Comparison of ENCODE assay signal across 23 cellular contexts in genomic region chr12:131862600-131862993, GRCh38. TPM values are rescaled to one million over a fixed set of nuclear protein-coding genes. Genes with fewer than 3 reads are reported as not detected.
A peak's percentile ranks its signal among the peaks of the same experiment; 100 is the strongest.
DNase-seq lines count a peak whose midpoint lies in the region; ATAC-seq and TF ChIP-seq lines count a peak whose summit lies in the region.
"Had no signal": no experiment of that assay in that cellular context is flagged by ENCODE, and none has a peak within 500 bp of the region (broad histone marks: within the 10 kb centered on the region; RNA-seq: fewer than 3 reads in every experiment).

No MANE protein-coding gene starts in this region.

- no peaks in the 10 kb centered on the region for H3K9me3 Mint-ChIP-seq in endodermal cell
- H3K9me3 Mint-ChIP-seq in neural progenitor cell = no peaks in the 10 kb centered on the region
- H3K9me3 Mint-ChIP-seq in activated T-cell treated with anti-CD3 and anti-CD28 coated beads, Interleukin-2, amount 50 U/mL, for 72 hours = no peaks in the 10 kb centered on the region
- H3K9me3 Mint-ChIP-seq: activated naive CD4-positive, alpha-beta T cell treated with anti-CD3 and anti-CD28 coated beads for 36 hours; activated T-cell treated with anti-CD3 and anti-CD28 coated beads, Interleukin-2, amount 50 U/mL, for 24 hours; T-cell had no signal

- H3K27me3 Mint-ChIP-seq in endodermal cell (ENCODE audit: insufficient read depth) (peaks cover 2% of the 10 kb centered on the region), neural progenitor cell (ENCODE audit: insufficient read depth, low read depth) (peaks cover 19% of the 10 kb centered on the region)
- H3K27me3 Mint-ChIP-seq in activated T-cell treated with anti-CD3 and anti-CD28 coated beads, Interleukin-2, amount 50 U/mL, for 72 hours (ENCODE audit: low read depth) = no peaks in the 10 kb centered on the region
- H3K27me3 Mint-ChIP-seq: activated CD4-positive, alpha-beta T cell treated with anti-CD3 and anti-CD28 coated beads for 36 hours; activated T-cell treated with anti-CD3 and anti-CD28 coated beads, Interleukin-2, amount 50 U/mL, for 24 hours had no signal

- H3K4me3 Mint-ChIP-seq in endodermal cell (no peak overlapping the region), neural progenitor cell (peak overlapping the region; percentile 60)
- H3K4me3 Mint-ChIP-seq in activated T-cell treated with anti-CD3 and anti-CD28 coated beads, Interleukin-2, amount 50 U/mL, for 72 hours = no peak overlapping the region
- H3K4me3 Mint-ChIP-seq: activated CD4-positive, alpha-beta T cell treated with anti-CD3 and anti-CD28 coated beads for 36 hours; activated naive CD4-positive, alpha-beta T cell treated with anti-CD3 and anti-CD28 coated beads for 36 hours; activated T-cell treated with anti-CD3 and anti-CD28 coated beads, Interleukin-2, amount 50 U/mL, for 24 hours; T-cell had no signal

- H3K27ac Mint-ChIP-seq in endodermal cell (no peak overlapping the region), neural progenitor cell (peak overlapping the region; percentile 87)
- H3K27ac Mint-ChIP-seq in activated T-cell treated with anti-CD3 and anti-CD28 coated beads, Interleukin-2, amount 50 U/mL, for 72 hours = no peak overlapping the region
- H3K27ac Mint-ChIP-seq: activated CD4-positive, alpha-beta T cell treated with anti-CD3 and anti-CD28 coated beads for 36 hours; activated naive CD4-positive, alpha-beta T cell treated with anti-CD3 and anti-CD28 coated beads for 36 hours; activated T-cell treated with anti-CD3 and anti-CD28 coated beads, Interleukin-2, amount 50 U/mL, for 24 hours; T-cell had no signal

- H3K4me1 Mint-ChIP-seq in endodermal cell (peaks cover 12% of the 10 kb centered on the region), neural progenitor cell (peaks cover 49% of the 10 kb centered on the region)
- H3K4me1 Mint-ChIP-seq in activated T-cell treated with anti-CD3 and anti-CD28 coated beads, Interleukin-2, amount 50 U/mL, for 72 hours (ENCODE audit: low read depth) = peaks cover 17% of the 10 kb centered on the region

- H3K9me3 ChIP-seq in BLaER1 treated with 17β-estradiol and CSF1 and Interleukin-3, amounts not matched to agents 10 nM and 100 nM (replicated peaks in 1 of 11) = no peaks in the 10 kb centered on the region
- H3K9me3 ChIP-seq in endodermal cell (ENCODE audit: control insufficient read depth, low read length) (no peaks in the 10 kb centered on the region), neural progenitor cell (ENCODE audit: low read depth) (no peaks in the 10 kb centered on the region)
- H3K9me3 ChIP-seq: heart left ventricle, lower lobe of right lung, right atrium auricular region had no signal

- ATAC-seq in activated T-cell treated with anti-CD3 and anti-CD28 coated beads, Interleukin-2, amount 50 U/mL, for 72 hours (replicated peaks in 1 of 2) = no peak
- no peak for ATAC-seq in HG02623 (IDR thresholded peaks at IDR 0.05; ENCODE audit: unreplicated experiment)
- ATAC-seq: activated CD4-positive, alpha-beta T cell treated with anti-CD3 and anti-CD28 coated beads for 36 hours; heart left ventricle; lower lobe of right lung; Right ventricle myocardium inferior; T-cell had no signal

- peak overlapping the region in 1 of 11 experiments; percentile 18; a peak in 1 of 22 replicates for H3K9ac ChIP-seq in BLaER1 treated with 17β-estradiol and CSF1 and Interleukin-3, amounts not matched to agents 10 nM and 100 nM
- H3K9ac ChIP-seq in endodermal cell (ENCODE audit: extremely low read depth, low read length, poor library complexity, severe bottlenecking) (no peak overlapping the region), neural progenitor cell (no peak overlapping the region)

- H3F3A ChIP-seq in neural progenitor cell (ENCODE audit: low read depth) = peaks cover 36% of the 10 kb centered on the region

- TF ChIP-seq CTCF in HL-60 (IDR thresholded peaks at IDR 0.05; ENCODE audit: insufficient read depth, low read length) = no peak
- no peak for TF ChIP-seq CTCF in endodermal cell (conservative IDR thresholded peaks at IDR 0.05)
- TF ChIP-seq CTCF in neural progenitor cell (IDR thresholded peaks at IDR 0.05) = no peak

- no peak overlapping the region for H3K4me3 ChIP-seq in BLaER1 treated with 17β-estradiol and CSF1 and Interleukin-3, amounts not matched to agents 10 nM and 100 nM
- no peak overlapping the region for H3K4me3 ChIP-seq in HL-60 (replicated peaks; ENCODE audit: insufficient read depth, low read length)
- H3K4me3 ChIP-seq in endodermal cell (ENCODE audit: low read length) = no peak overlapping the region
- H3K4me3 ChIP-seq in neural progenitor cell = no peak overlapping the region
- H3K4me3 ChIP-seq: heart left ventricle, lower lobe of right lung, right atrium auricular region had no signal

- 73 to 80% methylated on average over 8 to 14 of the region's 14 CpGs for WGBS in endodermal cell (ENCODE audit: insufficient coverage in 1 of 2, insufficient read length in 1 of 2), 2 experiments

- DNase-seq in HL-60 (ENCODE audit: low read depth in 1 of 2, low spot score in 1 of 2) = no peak
- DNase-seq in endodermal cell = no peak
- no peak for DNase-seq in neural progenitor cell (ENCODE audit: low spot score)
- DNase-seq in activated T-cell treated with anti-CD3 and anti-CD28 coated beads, Interleukin-2, amount 50 U/mL, for 72 hours = no peak
- no peak for DNase-seq in NCI-H82 treated with DMSO at 0.1 percent for 48 hours (lab: John Stamatoyannopoulos, UW; ENCODE audit: unreplicated experiment)
- no peak for DNase-seq in kidney tubule cell (ENCODE audit: low spot score)
- DNase-seq: ACHN; activated CD4-positive, alpha-beta T cell treated with anti-CD3 and anti-CD28 coated beads for 36 hours; activated CD8-positive, alpha-beta memory T cell treated with anti-CD3 and anti-CD28 coated beads for 24 hours; activated naive CD4-positive, alpha-beta T cell treated with anti-CD3 and anti-CD28 coated beads for 36 hours; activated T-cell treated with anti-CD3 and anti-CD28 coated beads, Interleukin-2, amount 50 U/mL, for 24 hours; C1 segment of cervical spinal cord; heart left ventricle; lower lobe of right lung; NCI-H187; stimulated activated CD4-positive, alpha-beta T cell treated with anti-CD3 and anti-CD28 coated beads, Interleukin-15, amount 100 ng/mL, for 24 hours; stimulated activated CD8-positive, alpha-beta memory T cell treated with anti-CD3 and anti-CD28 coated beads, Interleukin-4, amount 100 ng/mL, for 48 hours; T-cell had no signal

- H3K79me2 ChIP-seq in neural progenitor cell (ENCODE audit: low read depth) = no peaks in the 10 kb centered on the region

- H3K27me3 ChIP-seq in BLaER1 treated with 17β-estradiol and CSF1 and Interleukin-3, amounts not matched to agents 10 nM and 100 nM = no peaks in the 10 kb centered on the region
- H3K27me3 ChIP-seq in HL-60 (ENCODE audit: insufficient read depth, poor library complexity, severe bottlenecking) (no peaks in the 10 kb centered on the region), endodermal cell (ENCODE audit: control insufficient read depth, insufficient read depth, low read length, poor library complexity, severe bottlenecking) (no peaks in the 10 kb centered on the region), neural progenitor cell (peaks cover 18% of the 10 kb centered on the region)
- H3K27me3 ChIP-seq: right atrium auricular region had no signal

- H4K20me1 ChIP-seq in BLaER1 treated with 17β-estradiol and CSF1 and Interleukin-3, amounts not matched to agents 10 nM and 100 nM = no peaks in the 10 kb centered on the region
- no peaks in the 10 kb centered on the region for H4K20me1 ChIP-seq in neural progenitor cell (ENCODE audit: low read depth)

- H3K36me3 Mint-ChIP-seq in endodermal cell (ENCODE audit: low read depth) (no peaks in the 10 kb centered on the region), neural progenitor cell (peaks cover 1% of the 10 kb centered on the region)
- H3K36me3 Mint-ChIP-seq in activated T-cell treated with anti-CD3 and anti-CD28 coated beads, Interleukin-2, amount 50 U/mL, for 72 hours (ENCODE audit: insufficient read depth in 2 of 2) = no peaks in the 10 kb centered on the region
- H3K36me3 Mint-ChIP-seq: T-cell had no signal

- H3K4me2 ChIP-seq in BLaER1 treated with 17β-estradiol and CSF1 and Interleukin-3, amounts not matched to agents 10 nM and 100 nM = peak overlapping the region in 8 of 11 experiments; percentile 18 to 79 (median 44); a peak in 14 of 22 replicates
- peak overlapping the region; percentile 62 for H3K4me2 ChIP-seq in neural progenitor cell

- H3K36me3 ChIP-seq in BLaER1 treated with 17β-estradiol and CSF1 and Interleukin-3, amounts not matched to agents 10 nM and 100 nM = no peaks in the 10 kb centered on the region
- H3K36me3 ChIP-seq in endodermal cell (ENCODE audit: control insufficient read depth, insufficient read depth, low read length) (no peaks in the 10 kb centered on the region), neural progenitor cell (no peaks in the 10 kb centered on the region)
- H3K36me3 ChIP-seq: heart left ventricle, lower lobe of right lung, right atrium auricular region had no signal

- peaks cover 9 to 46% (median 36%) of the 10 kb centered on the region in 10 experiments for H3K4me1 ChIP-seq in BLaER1 treated with 17β-estradiol and CSF1 and Interleukin-3, amounts not matched to agents 10 nM and 100 nM
- H3K4me1 ChIP-seq in endodermal cell (ENCODE audit: control insufficient read depth, insufficient read depth, low read length) (no peaks in the 10 kb centered on the region), neural progenitor cell (peaks cover 26% of the 10 kb centered on the region)
- H3K4me1 ChIP-seq: lower lobe of right lung, right atrium auricular region had no signal

- peak overlapping the region in 2 of 11 experiments; percentile 13 to 22; a peak in 5 of 22 replicates for H3K27ac ChIP-seq in BLaER1 treated with 17β-estradiol and CSF1 and Interleukin-3, amounts not matched to agents 10 nM and 100 nM
- H3K27ac ChIP-seq in HL-60 (replicated peaks) (peak overlapping the region; percentile 81), endodermal cell (ENCODE audit: low read depth, low read length) (peak overlapping the region; percentile 63), neural progenitor cell (no peak overlapping the region)
- H3K27ac ChIP-seq: epithelial cell of prostate, heart left ventricle, lower lobe of right lung, right atrium auricular region had no signal

- no peak overlapping the region for H2AFZ ChIP-seq in neural progenitor cell (replicated peaks)

RNA-seq across cellular contexts. Expression of gene ULK1, which starts 31.8 kb away (rescaled TPM):
- 100 to 1,000 TPM in 1 of 2 donors, 10 to 100 TPM in 1; 68.0 to 104 TPM for total RNA-seq in endodermal cell
- 50.3 TPM for polyA plus RNA-seq in endodermal cell (2013, experiment 1 of 2)
- polyA plus RNA-seq in endodermal cell (2013, experiment 2 of 2) = 43.7 TPM
- 4.9 and 16.0 TPM in 2 replicates for total RNA-seq in neural progenitor cell (ENCODE audit: low replicate concordance)
- 10 to 100 TPM; 29.8 to 31.2 TPM for total RNA-seq in activated T-cell treated with anti-CD3 and anti-CD28 coated beads, Interleukin-2, amount 50 U/mL, for 72 hours

RNA-seq across cellular contexts. Expression of gene MMP17, which starts 34.4 kb away (rescaled TPM):
- total RNA-seq in endodermal cell = 10 to 100 TPM; 10.9 to 12.0 TPM
- polyA plus RNA-seq in endodermal cell (2013, experiment 1 of 2) = 22.2 TPM
- polyA plus RNA-seq in endodermal cell (2013, experiment 2 of 2) = 19.9 TPM
- 2.1 and 7.1 TPM in 2 replicates for total RNA-seq in neural progenitor cell (ENCODE audit: low replicate concordance)
- not detected for total RNA-seq in activated T-cell treated with anti-CD3 and anti-CD28 coated beads, Interleukin-2, amount 50 U/mL, for 72 hours
- total RNA-seq: activated CD4-positive, alpha-beta T cell treated with anti-CD3 and anti-CD28 coated beads for 36 hours; activated naive CD4-positive, alpha-beta T cell treated with anti-CD3 and anti-CD28 coated beads for 36 hours had no signal
